In genomic region chr9:84832453-84832852, GRCh38 we compare ENCODE assay signal across 18 cellular contexts.
A peak's percentile ranks its signal among the peaks of the same experiment; 100 is the strongest.
DNase-seq lines count a peak whose midpoint lies in the region; ATAC-seq and TF ChIP-seq lines count a peak whose summit lies in the region.
"Had no signal": no experiment of that assay in that cellular context is flagged by ENCODE, and none has a peak within 500 bp of the region (broad histone marks: within the 10 kb centered on the region; RNA-seq: fewer than 3 reads in every experiment).

No MANE protein-coding gene starts in this region.

- H3K4me2 ChIP-seq in GM23338 = no peak overlapping the region
- no peak overlapping the region for H3K4me2 ChIP-seq in IMR-90 (ENCODE audit: low read depth, low read length)
- H3K4me2 ChIP-seq: A549 had no signal

- no peak overlapping the region for H2AK9ac ChIP-seq in IMR-90 (replicated peaks; ENCODE audit: low read depth, low read length, poor library complexity)

- no peaks in the 10 kb centered on the region for H3K79me2 ChIP-seq in GM23338 (replicated peaks; ENCODE audit: insufficient read depth)

- H4K5ac ChIP-seq in IMR-90 (ENCODE audit: low read depth, low read length) = no peak overlapping the region

- in situ Hi-C loops in IMR-90 (cut with MboI; ENCODE audit: low sequenced_read_pairs) = no loop called here

- DNase-seq in GM23338 (ENCODE audit: low spot score) (no peak), IMR-90 (no peak), NB4 (ENCODE audit: low read depth) (peak; percentile 2), nephron progenitor cell (no peak), esophagus squamous epithelium (lab: John Stamatoyannopoulos, UW) (no peak), globus pallidus (ENCODE audit: low spot score) (no peak)
- DNase-seq in stimulated activated CD4-positive, alpha-beta T cell treated with anti-CD3 and anti-CD28 coated beads, Interleukin-4, amount 100 ng/mL, for 1 hour = no peak
- DNase-seq in stimulated activated naive CD8-positive, alpha-beta T cell treated with anti-CD3 and anti-CD28 coated beads, Interleukin-15, Interleukin-2, amounts not matched to agents 100 U/mL and 50 U/mL, for 24 hours = no peak
- DNase-seq: BE2C; CD4-positive, alpha-beta memory T cell; DMS153; DMS79 treated with DMSO at 0.1 percent for 48 hours; EL; GOT3 had no signal

- 40% methylated on average over 1 of the region's 10 CpGs; no CpG with 5 or more reads in 1 of the 2 experiments for WGBS in IMR-90 (ENCODE audit: extremely low coverage in 2 of 2, insufficient read length in 1 of 2), 2 experiments
- WGBS in esophagus squamous epithelium, 2 donors = 88 to 89% methylated on average over 7 to 10 of the region's 10 CpGs

- H3K9me3 Mint-ChIP-seq in GM23338 (no peaks in the 10 kb centered on the region), nephron progenitor cell (no peaks in the 10 kb centered on the region)

- H4K20me1 ChIP-seq in GM23338 (replicated peaks; ENCODE audit: insufficient read depth) (no peaks in the 10 kb centered on the region), IMR-90 (ENCODE audit: insufficient read depth, low read length) (no peaks in the 10 kb centered on the region)

- TF ChIP-seq POLR2A in IMR-90 (IDR thresholded peaks at IDR 0.05; ENCODE audit: low read depth, low read length) (no peak), NB4 (IDR thresholded peaks at IDR 0.05; ENCODE audit: extremely low read depth, insufficient read length) (no peak), esophagus squamous epithelium (IDR thresholded peaks at IDR 0.05) (no peak)

- no peak overlapping the region for H3K23ac ChIP-seq in IMR-90 (ENCODE audit: low read depth, low read length)

- ATAC-seq in GM23338 = no peak
- no peak for ATAC-seq in IMR-90 (ENCODE audit: low read depth)
- ATAC-seq in stimulated activated naive CD8-positive, alpha-beta T cell treated with anti-CD3 and anti-CD28 coated beads, Interleukin-15, Interleukin-2, amounts not matched to agents 100 U/mL and 50 U/mL, for 24 hours = no peak
- ATAC-seq: A549 had no signal

- H3K18ac ChIP-seq in IMR-90 (ENCODE audit: low read depth, low read length) = no peak overlapping the region

- CTCF ChIA-PET in IMR-90 (lab: Yijun Ruan, JAX) = no interaction called here

- H3K4me3 ChIP-seq in GM23338 (no peak overlapping the region), IMR-90 (ENCODE audit: insufficient read depth, low read depth, low read length) (no peak overlapping the region), NB4 (ENCODE audit: low read depth, low read length) (no peak overlapping the region), esophagus squamous epithelium (no peak overlapping the region)
- H3K4me3 ChIP-seq: A549, HAP-1 had no signal

- H3K4me3 Mint-ChIP-seq in GM23338 (no peak overlapping the region), nephron progenitor cell (no peak overlapping the region)

- H4K91ac ChIP-seq in IMR-90 (ENCODE audit: insufficient read depth, low read depth, low read length) = no peak overlapping the region

- H2BK120ac ChIP-seq in IMR-90 (ENCODE audit: low read depth, low read length) = no peak overlapping the region

- no peaks in the 10 kb centered on the region for H3K9me1 ChIP-seq in IMR-90 (ENCODE audit: insufficient read depth, low read length)

- H3K27ac Mint-ChIP-seq in GM23338 (no peak overlapping the region), nephron progenitor cell (peak overlapping the region; percentile 60)
- H3K27ac Mint-ChIP-seq: CD4-positive, alpha-beta memory T cell had no signal

- no peaks in the 10 kb centered on the region for H3K36me3 Mint-ChIP-seq in GM23338 (ENCODE audit: low read depth)
- H3K36me3 Mint-ChIP-seq in nephron progenitor cell (ENCODE audit: low read depth) = no peaks in the 10 kb centered on the region
- H3K36me3 Mint-ChIP-seq: CD4-positive, alpha-beta memory T cell had no signal

- H3K56ac ChIP-seq in IMR-90 (ENCODE audit: extremely low read depth, insufficient read depth, low read length) = no peak overlapping the region

- H2BK15ac ChIP-seq in IMR-90 (ENCODE audit: low read depth, low read length) = no peak overlapping the region

- dilution Hi-C loops in IMR-90 (cut with HindIII; ENCODE audit: low sequenced_read_pairs, unreplicated experiment) = no loop called here

- H3K9me3 ChIP-seq in IMR-90 (ENCODE audit: control insufficient read depth, insufficient read depth, low read length) (peaks cover 4% of the 10 kb centered on the region), esophagus squamous epithelium (no peaks in the 10 kb centered on the region)
- H3K9me3 ChIP-seq: A549, BE2C, HAP-1 had no signal

- no TSS peak for BruUV-seq in IMR-90 (replicated peaks; lab: Mats Ljungman, UMichigan)

- 0 out of 2 replicates have a peak overlapping the region, but pooled peaks have one; percentile 38 for H2AFZ ChIP-seq in GM23338
- H2AFZ ChIP-seq in IMR-90 (replicated peaks; ENCODE audit: low read length, poor library complexity) = no peak overlapping the region

- intact Hi-C loops in IMR-90 (cut with micrococcal nuclease) (no loop called here), esophagus squamous epithelium (cut with DNase I) (no loop called here)

- H3K36me3 ChIP-seq in GM23338 (ENCODE audit: insufficient read depth) (no peaks in the 10 kb centered on the region), IMR-90 (ENCODE audit: control insufficient read depth, insufficient read depth, low read length) (no peaks in the 10 kb centered on the region), esophagus squamous epithelium (no peaks in the 10 kb centered on the region)
- H3K36me3 ChIP-seq: BE2C, HAP-1 had no signal

- H3K27ac ChIP-seq in GM23338 (ENCODE audit: low read depth) (no peak overlapping the region), IMR-90 (ENCODE audit: insufficient read depth, low read length) (no peak overlapping the region), esophagus squamous epithelium (no peak overlapping the region)
- H3K27ac ChIP-seq: A549, C4-2B, HL-60 had no signal

- H3K4me1 Mint-ChIP-seq in GM23338 (peaks cover 28% of the 10 kb centered on the region), nephron progenitor cell (peaks cover 58% of the 10 kb centered on the region)
- H3K4me1 Mint-ChIP-seq: CD4-positive, alpha-beta memory T cell had no signal

- no peaks in the 10 kb centered on the region for H3K9me2 ChIP-seq in GM23338 (ENCODE audit: insufficient read depth)

- no peak for TF ChIP-seq RAD21 in IMR-90 (IDR thresholded peaks at IDR 0.05; ENCODE audit: low read length)

- no peak overlapping the region for H2BK20ac ChIP-seq in IMR-90 (ENCODE audit: low read depth, low read length)

- no peak overlapping the region for H3K14ac ChIP-seq in IMR-90 (replicated peaks; ENCODE audit: low read depth, low read length)

- TF ChIP-seq CTCF in GM23338 (conservative IDR thresholded peaks at IDR 0.05; ENCODE audit: low read depth in 2 of 2) (no peak), IMR-90 (conservative IDR thresholded peaks at IDR 0.05; ENCODE audit: low read depth, low read length) (no peak), NB4 (IDR thresholded peaks at IDR 0.05; ENCODE audit: low read depth, low read length) (no peak), nephron progenitor cell (IDR thresholded peaks at IDR 0.05) (no peak), esophagus squamous epithelium (IDR thresholded peaks at IDR 0.05) (no peak)

- no peak overlapping the region for H3K4ac ChIP-seq in IMR-90 (ENCODE audit: low read depth, low read length)

- H3K9ac ChIP-seq in IMR-90 (ENCODE audit: low read depth, low read length) = no peak overlapping the region

- no peak overlapping the region for H2AK5ac ChIP-seq in IMR-90 (ENCODE audit: low read depth, low read length)

- no peak overlapping the region for H4K8ac ChIP-seq in IMR-90 (ENCODE audit: low read depth in 2 of 2, low read length in 2 of 2)

- peaks cover 6% of the 10 kb centered on the region for H3K27me3 Mint-ChIP-seq in GM23338 (ENCODE audit: insufficient read depth, low read depth, poor library complexity)
- no peaks in the 10 kb centered on the region for H3K27me3 Mint-ChIP-seq in nephron progenitor cell (ENCODE audit: low read depth, poor library complexity)

- H3K27me3 ChIP-seq in GM23338 (ENCODE audit: insufficient read depth) (no peaks in the 10 kb centered on the region), IMR-90 (ENCODE audit: control insufficient read depth, insufficient read depth, low read length) (no peaks in the 10 kb centered on the region), esophagus squamous epithelium (no peaks in the 10 kb centered on the region)
- H3K27me3 ChIP-seq: BE2C had no signal

- no peaks in the 10 kb centered on the region for H3K79me1 ChIP-seq in IMR-90 (ENCODE audit: low read depth in 1 of 2, low read length in 2 of 2)

- H3K4me1 ChIP-seq in GM23338 (ENCODE audit: insufficient read depth) = peaks cover 18% of the 10 kb centered on the region
- no peaks in the 10 kb centered on the region for H3K4me1 ChIP-seq in IMR-90 (ENCODE audit: control insufficient read depth, insufficient read depth, low read length)
- H3K4me1 ChIP-seq in esophagus squamous epithelium = peaks cover 0 to 37% (median 0%) of the 10 kb centered on the region in 3 donors
- H3K4me1 ChIP-seq: A549, BE2C, HAP-1 had no signal

- H3F3A ChIP-seq in GM23338 (replicated peaks; ENCODE audit: low read depth) = no peaks in the 10 kb centered on the region

- H2BK5ac ChIP-seq in IMR-90 (ENCODE audit: low read depth, low read length, poor library complexity, severe bottlenecking) = no peak overlapping the region

- POLR2A ChIA-PET in IMR-90 (lab: Charles Lee; ENCODE audit: unreplicated experiment) = no interaction called here

TF ChIP-seq in IMR-90, 13 proteins besides CTCF, POLR2A, EP300 and RAD21 (continues in another document):
- peak; percentile 87 for TF ChIP-seq CEBPB (IDR thresholded peaks at IDR 0.05; ENCODE audit: low read depth, low read length)
- no peak for TF ChIP-seq RCOR1 (IDR thresholded peaks at IDR 0.05; ENCODE audit: insufficient replicate concordance, low read length)
- no peak for TF ChIP-seq ELK1 (IDR thresholded peaks at IDR 0.05; ENCODE audit: borderline replicate concordance, low read depth, low read length)
- TF ChIP-seq MXI1 (IDR thresholded peaks at IDR 0.05; ENCODE audit: borderline replicate concordance, low read depth, low read length) = no peak
- no peak for TF ChIP-seq USF2 (IDR thresholded peaks at IDR 0.05; ENCODE audit: low read depth, low read length)
